11 cellular contexts compared by ENCODE assay signal in the genomic region with DNA sequence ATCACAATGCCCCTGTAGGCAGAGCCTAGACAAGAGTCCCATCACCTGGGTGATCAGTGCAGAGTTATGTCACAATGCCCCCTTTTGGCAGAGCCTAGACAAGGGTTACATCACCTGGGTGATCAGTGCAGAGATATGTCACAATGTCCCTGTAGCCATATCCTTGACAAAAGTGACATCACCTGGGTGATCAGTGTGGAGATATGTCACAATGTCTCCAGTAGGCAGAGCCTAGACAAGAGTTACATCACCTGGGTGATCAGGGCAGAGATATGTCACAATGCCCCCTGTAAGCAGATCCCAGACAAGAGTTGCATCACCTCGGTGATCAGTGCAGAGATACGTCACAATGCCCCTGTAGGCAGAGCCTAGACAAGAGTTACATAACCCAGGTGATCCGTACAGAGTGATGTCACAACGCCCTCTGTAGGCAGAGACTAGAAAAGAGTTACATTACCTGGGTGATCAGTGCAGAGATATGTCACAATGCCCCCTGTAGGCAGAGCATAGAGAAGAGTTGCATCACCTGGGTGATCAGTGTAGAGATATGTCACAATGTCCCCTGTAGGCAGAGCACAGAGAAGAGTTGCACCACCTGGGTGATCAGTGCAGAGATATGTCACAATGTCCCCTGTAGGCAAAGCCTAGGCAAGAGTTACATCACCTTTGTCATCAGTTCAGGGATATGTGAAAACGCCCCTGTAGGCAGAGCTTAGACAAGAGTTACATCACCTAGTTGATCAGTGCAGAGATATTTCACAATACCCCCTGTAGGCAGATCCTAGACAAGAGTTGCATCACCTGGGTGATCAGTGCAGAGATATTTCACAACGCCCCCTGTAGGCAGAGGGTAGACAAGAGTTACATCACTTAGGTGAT. TPM values are rescaled to one million over a fixed set of nuclear protein-coding genes. Genes with fewer than 3 reads are reported as not detected.
A peak's percentile ranks its signal among the peaks of the same experiment; 100 is the strongest.
DNase-seq lines count a peak whose midpoint lies in the region; ATAC-seq and TF ChIP-seq lines count a peak whose summit lies in the region.
"Not testable (repeated sequence)": the region's sequence is repeated elsewhere in the genome, so short reads cannot be mapped to it uniquely, and the experiment has no call there.
"Had no signal": no experiment of that assay in that cellular context is flagged by ENCODE, and none has a peak within 500 bp of the region (broad histone marks: within the 10 kb centered on the region; RNA-seq: fewer than 3 reads in every experiment).

No MANE protein-coding gene starts in this region.

- ATAC-seq in GM18502 (IDR thresholded peaks at IDR 0.05; ENCODE audit: poor library complexity, unreplicated experiment) (peak; percentile 38), HG03025 (IDR thresholded peaks at IDR 0.05; ENCODE audit: low FRiP score, unreplicated experiment) (peak; percentile 33), T-helper 17 cell (peak; percentile 14), left lobe of liver (peak; percentile 61)
- peak; percentile 36 to 41 for ATAC-seq in activated T-cell treated with anti-CD3 and anti-CD28 coated beads, Interleukin-2, amount 50 U/mL, for 72 hours (replicated peaks in 1 of 2)

- not testable (repeated sequence) for H3K36me3 ChIP-seq in colonic mucosa, ovary, stomach

- DNase-seq in T-helper 17 cell (peak in 1 of 3 donors; percentile 6), colonic mucosa (peak; percentile 25), left lobe of liver (ENCODE audit: low spot score) (peak; percentile 47), ovary (peak in 3 of 5 donors; percentile 8 to 17 (median 14)), stomach (peak; percentile 26)
- not testable (repeated sequence) for DNase-seq in activated T-cell treated with anti-CD3 and anti-CD28 coated beads, Interleukin-2, amount 50 U/mL, for 72 hours

- H3K27me3 ChIP-seq in colonic mucosa, ovary, stomach: not testable (repeated sequence)

- not testable (repeated sequence) for H3K27ac Mint-ChIP-seq in T-helper 17 cell; activated T-cell treated with anti-CD3 and anti-CD28 coated beads, Interleukin-2, amount 50 U/mL, for 72 hours

- WGBS in ovary, 3 donors, result 29 to 42% (median 30%) methylated on average over 5 to 6 of the region's 6 CpGs
- 36 to 52% (median 47%) methylated on average over 3 to 6 of the region's 6 CpGs for WGBS in stomach, 5 donors

- H3K4me1 ChIP-seq in colonic mucosa; ovary (ENCODE audit: insufficient read depth); stomach: not testable (repeated sequence)

- not testable (repeated sequence) for H3K4me3 Mint-ChIP-seq in T-helper 17 cell; activated T-cell treated with anti-CD3 and anti-CD28 coated beads, Interleukin-2, amount 50 U/mL, for 72 hours

- not testable (repeated sequence) for TF ChIP-seq EP300 in ovary (IDR thresholded peaks at IDR 0.05); stomach (IDR thresholded peaks at IDR 0.05)

- H3K9me3 ChIP-seq in T-helper 17 cell (ENCODE audit: control insufficient read depth, low read length, poor library complexity, severe bottlenecking); colonic mucosa; ovary; stomach: not testable (repeated sequence)

- not testable (repeated sequence) for TF ChIP-seq CTCF in colonic mucosa (IDR thresholded peaks at IDR 0.05); ovary (IDR thresholded peaks at IDR 0.05); stomach (IDR thresholded peaks at IDR 0.05)

- H3K9me3 Mint-ChIP-seq in activated T-cell treated with anti-CD3 and anti-CD28 coated beads, Interleukin-2, amount 50 U/mL, for 72 hours, result not testable (repeated sequence)

- not testable (repeated sequence) for H3K4me3 ChIP-seq in colonic mucosa, ovary, stomach

- H3K27me3 Mint-ChIP-seq in T-helper 17 cell; activated T-cell treated with anti-CD3 and anti-CD28 coated beads, Interleukin-2, amount 50 U/mL, for 72 hours (ENCODE audit: low read depth): not testable (repeated sequence)

- intact Hi-C loops in colonic mucosa (cut with DNase I); ovary (cut with DNase I); stomach (cut with DNase I; ENCODE audit: low total_unique reads): not testable (repeated sequence)

- not testable (repeated sequence) for H3K4me1 Mint-ChIP-seq in T-helper 17 cell; activated T-cell treated with anti-CD3 and anti-CD28 coated beads, Interleukin-2, amount 50 U/mL, for 72 hours (ENCODE audit: low read depth)

- H3K9ac ChIP-seq in colonic mucosa (ENCODE audit: low read depth in 2 of 2, low read length in 2 of 2), result not testable (repeated sequence)

- not testable (repeated sequence) for TF ChIP-seq POLR2A in ovary (IDR thresholded peaks at IDR 0.05); stomach (IDR thresholded peaks at IDR 0.05)

- H3K27ac ChIP-seq in colonic mucosa, ovary, stomach: not testable (repeated sequence)

- not testable (repeated sequence) for H3K36me3 Mint-ChIP-seq in T-helper 17 cell (ENCODE audit: low read depth); activated T-cell treated with anti-CD3 and anti-CD28 coated beads, Interleukin-2, amount 50 U/mL, for 72 hours (ENCODE audit: insufficient read depth in 2 of 2)

RNA-seq across cellular contexts. Expression of gene DUX4, which starts 4.4 kb away (rescaled TPM):
- total RNA-seq in T-helper 17 cell (not detected), colonic mucosa (not detected), left lobe of liver (not detected), ovary (not detected), stomach (not detected)
- not detected for total RNA-seq in activated T-cell treated with anti-CD3 and anti-CD28 coated beads, Interleukin-2, amount 50 U/mL, for 72 hours
- polyA plus RNA-seq in ovary (not detected), stomach (not detected)
- total RNA-seq: endothelial cell of umbilical vein, fibroblast of villous mesenchyme, transverse colon had no signal
- polyA plus RNA-seq: endothelial cell of umbilical vein had no signal
